In the genomic region with DNA sequence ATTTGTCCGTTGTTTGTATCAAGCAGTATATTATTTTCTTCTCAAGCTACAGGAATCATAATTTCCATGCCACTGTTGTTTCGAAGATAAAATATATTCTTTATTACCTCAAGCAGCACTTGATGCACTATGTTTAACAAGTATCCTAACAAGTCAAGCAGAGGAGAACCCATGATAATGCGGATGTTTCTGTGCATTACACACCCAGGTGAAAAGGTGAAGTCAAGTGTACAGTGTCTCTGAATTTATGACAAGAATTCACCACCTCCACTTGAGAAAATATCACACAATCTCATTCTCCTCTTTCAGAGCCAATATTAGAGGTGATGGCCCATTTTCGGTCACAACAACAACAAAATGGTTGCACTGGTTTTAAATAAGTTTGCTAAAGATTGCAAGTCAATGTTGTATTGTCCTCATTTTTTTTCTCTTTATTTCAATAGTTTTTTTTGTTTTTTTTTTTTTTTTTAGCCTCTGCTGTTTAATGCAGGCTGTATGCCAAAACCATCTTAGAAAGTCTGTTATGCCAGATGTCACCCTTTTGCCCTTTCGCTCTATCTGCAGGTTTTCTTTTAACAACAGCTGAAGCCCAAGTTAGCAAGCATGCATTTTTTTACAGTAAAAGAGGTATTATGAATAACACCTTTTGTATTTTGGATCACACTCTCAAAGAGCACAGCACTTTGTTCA, we compare ENCODE assay signal across 15 cellular contexts.
DNase-seq lines count a peak whose midpoint lies in the region; ATAC-seq, FAIRE-seq and TF ChIP-seq lines count a peak whose summit lies in the region.
"Had no signal": no experiment of that assay in that cellular context is flagged by ENCODE, and none has a peak within 500 bp of the region (broad histone marks: within the 10 kb centered on the region; RNA-seq: fewer than 3 reads in every experiment).

No MANE protein-coding gene starts in this region.

- TF ChIP-seq RAD21 in A549 (conservative IDR thresholded peaks at IDR 0.05 in 1 of 2, IDR thresholded peaks at IDR 0.05 in 1 of 2): no peak

- no peak overlapping the region for H3K9ac ChIP-seq in HUES48 (ENCODE audit: low read depth, low read length)

- WGBS in A549 (ENCODE audit: missing lambda C conversion rate): 55% methylated on average over 5 of the region's 5 CpGs
- 70% methylated on average over 5 of the region's 5 CpGs for WGBS in prostate gland
- 77 to 81% (median 79%) methylated on average over 5 of the region's 5 CpGs for WGBS in ovary, 3 donors

- POLR2A ChIA-PET in A549 (lab: Yijun Ruan, JAX): no interaction called here

- H3K27ac ChIP-seq in A549: peak overlapping the region; percentile 18 to 51; a peak in 4 of 6 replicates
- peak overlapping the region; percentile 42 for H3K27ac ChIP-seq in HUES48 (ENCODE audit: low read depth, low read length)
- no peak overlapping the region for H3K27ac ChIP-seq in prostate gland
- no peak overlapping the region for H3K27ac ChIP-seq in ovary

- CTCF ChIA-PET in A549 (lab: Yijun Ruan, JAX): no interaction called here

- no peak for TF ChIP-seq EP300 in A549 (IDR thresholded peaks at IDR 0.05)
- no peak for TF ChIP-seq EP300 in ovary (IDR thresholded peaks at IDR 0.05)

- peak overlapping the region; percentile 7; the same call in 1 of the 3 replicates for H3K4me3 ChIP-seq in A549
- H3K4me3 ChIP-seq in HUES48 (ENCODE audit: low read depth, low read length): no peak overlapping the region
- H3K4me3 ChIP-seq in prostate gland: no peak overlapping the region
- no peak overlapping the region for H3K4me3 ChIP-seq in ovary

- peaks cover 11% of the 10 kb centered on the region; the same call in 1 of the 3 replicates for H3K9me3 ChIP-seq in A549
- H3K9me3 ChIP-seq in HUES48 (ENCODE audit: control insufficient read depth, insufficient read depth, low read length): peaks cover 12% of the 10 kb centered on the region; the same call in 1 of the 2 replicates
- no peaks in the 10 kb centered on the region for H3K9me3 ChIP-seq in prostate gland
- H3K9me3 ChIP-seq in ovary: no peaks in the 10 kb centered on the region

- ATAC-seq in A549: peak; percentile 19 to 26; a peak in 3 of 6 replicates
- ATAC-seq: stimulated activated naive CD8-positive, alpha-beta T cell treated with anti-CD3 and anti-CD28 coated beads, Interleukin-15, Interleukin-2, amounts not matched to agents 100 U/mL and 50 U/mL, for 24 hours had no signal

- H3K36me3 Mint-ChIP-seq in glutamatergic neuron (ENCODE audit: unreplicated experiment): peaks cover 4% of the 10 kb centered on the region
- H3K36me3 Mint-ChIP-seq: activated naive CD4-positive, alpha-beta T cell treated with anti-CD3 and anti-CD28 coated beads, Interleukin-2, amount 50 U/mL, for 24 hours had no signal

- H3K27me3 ChIP-seq in HUES48 (ENCODE audit: control insufficient read depth, insufficient read depth, low read length) (no peaks in the 10 kb centered on the region), prostate gland (replicated peaks; ENCODE audit: insufficient read depth) (no peaks in the 10 kb centered on the region), ovary (no peaks in the 10 kb centered on the region)

- H3K9me3 Mint-ChIP-seq in glutamatergic neuron (ENCODE audit: unreplicated experiment): peaks cover 9% of the 10 kb centered on the region
- H3K9me3 Mint-ChIP-seq: activated naive CD4-positive, alpha-beta T cell treated with anti-CD3 and anti-CD28 coated beads, Interleukin-2, amount 50 U/mL, for 24 hours had no signal

- TF ChIP-seq CTCF in A549 (IDR thresholded peaks at IDR 0.05) (no peak), glutamatergic neuron (IDR thresholded peaks at IDR 0.05; ENCODE audit: partially characterized antibody, unreplicated experiment) (no peak), prostate gland (IDR thresholded peaks at IDR 0.05) (no peak), ovary (IDR thresholded peaks at IDR 0.05) (no peak)

- H3K4me2 ChIP-seq in A549: peak overlapping the region; percentile 78

- TF ChIP-seq POLR2A in A549 (IDR thresholded peaks at IDR 0.05; ENCODE audit: low read length): no peak
- TF ChIP-seq POLR2A in prostate gland (IDR thresholded peaks at IDR 0.05): no peak
- TF ChIP-seq POLR2A in ovary (IDR thresholded peaks at IDR 0.05): no peak

- no peaks in the 10 kb centered on the region for H3K36me3 ChIP-seq in HUES48 (ENCODE audit: control insufficient read depth, insufficient read depth, low read length)
- no peaks in the 10 kb centered on the region for H3K36me3 ChIP-seq in prostate gland
- no peaks in the 10 kb centered on the region for H3K36me3 ChIP-seq in ovary

- DNase-seq in A549 (ENCODE audit: low read depth in 1 of 2, low spot score in 1 of 2): peak in 1 of 2 experiments; percentile 73
- peak; percentile 86 for DNase-seq in NCI-H748 (lab: John Stamatoyannopoulos, UW; ENCODE audit: unreplicated experiment)
- DNase-seq in glutamatergic neuron: no peak
- no peak for DNase-seq in stimulated activated CD4-positive, alpha-beta T cell treated with anti-CD3 and anti-CD28 coated beads, Interleukin-4, amount 100 ng/mL, for 4 hours
- no peak for DNase-seq in hepatic stellate cell (ENCODE audit: low spot score)
- no peak for DNase-seq in prostate gland (ENCODE audit: low spot score)
- no peak for DNase-seq in ovary
- DNase-seq: GF-D8; NCI-H1436 treated with DMSO at 0.1 percent for 48 hours; stimulated activated naive CD8-positive, alpha-beta T cell treated with anti-CD3 and anti-CD28 coated beads, Interleukin-15, Interleukin-2, amounts not matched to agents 100 U/mL and 50 U/mL, for 24 hours had no signal

- peak overlapping the region; percentile 84 for H3K27ac Mint-ChIP-seq in glutamatergic neuron (ENCODE audit: unreplicated experiment)
- H3K27ac Mint-ChIP-seq: activated naive CD4-positive, alpha-beta T cell treated with anti-CD3 and anti-CD28 coated beads, Interleukin-2, amount 50 U/mL, for 24 hours; mesothelial cell of epicardium had no signal

- intact Hi-C loops in prostate gland (cut with DNase I) (no loop called here), ovary (cut with DNase I) (no loop called here)

- H3K4me1 ChIP-seq in A549 (peaks cover 21% of the 10 kb centered on the region), HUES48 (ENCODE audit: control insufficient read depth, insufficient read depth, low read length) (peaks cover 6% of the 10 kb centered on the region), prostate gland (replicated peaks) (no peaks in the 10 kb centered on the region), ovary (ENCODE audit: insufficient read depth) (no peaks in the 10 kb centered on the region)

- peak overlapping the region; percentile 9 for H3K4me3 Mint-ChIP-seq in glutamatergic neuron (ENCODE audit: unreplicated experiment)
- H3K4me3 Mint-ChIP-seq: activated naive CD4-positive, alpha-beta T cell treated with anti-CD3 and anti-CD28 coated beads, Interleukin-2, amount 50 U/mL, for 24 hours; mesothelial cell of epicardium had no signal

- no peak for FAIRE-seq in A549 (lab: Jason Lieb, UNC)
- FAIRE-seq: colon, GM18507 had no signal

- peaks cover 3% of the 10 kb centered on the region for H3K27me3 Mint-ChIP-seq in glutamatergic neuron (ENCODE audit: unreplicated experiment)
- H3K27me3 Mint-ChIP-seq: activated naive CD4-positive, alpha-beta T cell treated with anti-CD3 and anti-CD28 coated beads, Interleukin-2, amount 50 U/mL, for 24 hours had no signal

- peaks cover 15% of the 10 kb centered on the region for H3K4me1 Mint-ChIP-seq in glutamatergic neuron (ENCODE audit: low read depth, unreplicated experiment)
- H3K4me1 Mint-ChIP-seq: activated naive CD4-positive, alpha-beta T cell treated with anti-CD3 and anti-CD28 coated beads, Interleukin-2, amount 50 U/mL, for 24 hours had no signal

TF ChIP-seq in A549, 52 proteins besides CTCF, POLR2A, EP300 and RAD21:
- TF ChIP-seq, protein P1, sequence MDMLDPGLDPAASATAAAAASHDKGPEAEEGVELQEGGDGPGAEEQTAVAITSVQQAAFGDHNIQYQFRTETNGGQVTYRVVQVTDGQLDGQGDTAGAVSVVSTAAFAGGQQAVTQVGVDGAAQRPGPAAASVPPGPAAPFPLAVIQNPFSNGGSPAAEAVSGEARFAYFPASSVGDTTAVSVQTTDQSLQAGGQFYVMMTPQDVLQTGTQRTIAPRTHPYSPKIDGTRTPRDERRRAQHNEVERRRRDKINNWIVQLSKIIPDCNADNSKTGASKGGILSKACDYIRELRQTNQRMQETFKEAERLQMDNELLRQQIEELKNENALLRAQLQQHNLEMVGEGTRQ (IDR thresholded peaks at IDR 0.05): no peak
- TF ChIP-seq RNF2 (IDR thresholded peaks at IDR 0.05; ENCODE audit: borderline replicate concordance, low read depth): no peak

Comparison
In these comparisons a context has a peak if more than half of its experiments do, and no peak if none do; other contexts are left out.
1. H3K27ac ChIP-seq: peak in A549 (2 of 2) and HUES48 (single experiment); none in prostate gland (0 of 2) and ovary (0 of 2).